ENCODE assay signal across 18 cellular contexts in genomic region chr3:25035511-25035910, GRCh38.
DNase-seq lines count a peak whose midpoint lies in the region.
"Had no signal": no experiment of that assay in that cellular context is flagged by ENCODE, and none has a peak within 500 bp of the region (broad histone marks: within the 10 kb centered on the region; RNA-seq: fewer than 3 reads in every experiment).

No MANE protein-coding gene starts in this region.

- no peaks in the 10 kb centered on the region for H3K4me1 ChIP-seq in trophoblast cell (ENCODE audit: control insufficient read depth in 1 of 2, insufficient read depth in 2 of 2, low read length in 2 of 2)
- no peaks in the 10 kb centered on the region for H3K4me1 ChIP-seq in effector memory CD4-positive, alpha-beta T cell (ENCODE audit: control insufficient read depth, insufficient read depth, low read length, poor library complexity, severe bottlenecking)

- DNase-seq in EL (peak; percentile 41), astrocyte of the hippocampus (ENCODE audit: low read depth, low spot score) (peak; percentile 45), fibroblast of gingiva (ENCODE audit: low read depth) (peak; percentile 5), trophoblast cell (no peak), NCI-H1930 (lab: John Stamatoyannopoulos, UW) (no peak), KG1 (lab: John Stamatoyannopoulos, UW) (no peak), NCI-H1436 (lab: John Stamatoyannopoulos, UW) (no peak)
- no peak for DNase-seq in effector memory CD4-positive, alpha-beta T cell
- DNase-seq: CD8-positive, alpha-beta T cell; DMS53; GOT3; NCI-H187; NCI-H2227 treated with DMSO at 0.1 percent for 48 hours; NCI-H510A treated with DMSO at 0.1 percent for 48 hours; RPMI8226; SHP77 treated with DMSO at 0.1 percent for 48 hours had no signal

- peaks cover 2% of the 10 kb centered on the region for H3K79me1 ChIP-seq in trophoblast cell (ENCODE audit: low read length)

- H4K8ac ChIP-seq in trophoblast cell (ENCODE audit: low read depth, low read length): no peak overlapping the region

- H3K79me2 ChIP-seq in trophoblast cell (ENCODE audit: control insufficient read depth, insufficient read depth, low read length, poor library complexity): no peaks in the 10 kb centered on the region

- no peak overlapping the region for H3K4me3 ChIP-seq in trophoblast cell (ENCODE audit: low read depth, low read length)
- no peak overlapping the region for H3K4me3 ChIP-seq in effector memory CD4-positive, alpha-beta T cell (ENCODE audit: insufficient read depth, low read depth, low read length, poor library complexity, severe bottlenecking)
- H3K4me3 ChIP-seq: A549; BLaER1 treated with 17β-estradiol and CSF1 and Interleukin-3, amounts not matched to agents 10 nM and 100 nM had no signal

- H4K91ac ChIP-seq in trophoblast cell (ENCODE audit: low read depth, low read length): no peak overlapping the region

- no peaks in the 10 kb centered on the region for H3K9me3 ChIP-seq in trophoblast cell (ENCODE audit: insufficient read depth, low read depth, low read length)
- no peaks in the 10 kb centered on the region for H3K9me3 ChIP-seq in effector memory CD4-positive, alpha-beta T cell (ENCODE audit: control insufficient read depth, low read length)
- H3K9me3 ChIP-seq: A549; BLaER1 treated with 17β-estradiol and CSF1 and Interleukin-3, amounts not matched to agents 10 nM and 100 nM had no signal

- H3K14ac ChIP-seq in trophoblast cell (ENCODE audit: low read length): no peak overlapping the region

- no peaks in the 10 kb centered on the region for H3K27me3 ChIP-seq in trophoblast cell (ENCODE audit: insufficient read depth, low read length)
- H3K27me3 ChIP-seq in effector memory CD4-positive, alpha-beta T cell (replicated peaks; ENCODE audit: control insufficient read depth, insufficient read depth, low read length, poor library complexity, severe bottlenecking): no peaks in the 10 kb centered on the region
- H3K27me3 ChIP-seq: BLaER1 treated with 17β-estradiol and CSF1 and Interleukin-3, amounts not matched to agents 10 nM and 100 nM had no signal

- no peak overlapping the region for H4K12ac ChIP-seq in trophoblast cell (ENCODE audit: low read depth, low read length)

- no peak overlapping the region for H2BK5ac ChIP-seq in trophoblast cell (ENCODE audit: low read depth, low read length, poor library complexity)

- no peak overlapping the region for H3K9ac ChIP-seq in trophoblast cell (ENCODE audit: low read length)
- H3K9ac ChIP-seq: BLaER1 treated with 17β-estradiol and CSF1 and Interleukin-3, amounts not matched to agents 10 nM and 100 nM had no signal

- no peaks in the 10 kb centered on the region for H3K36me3 ChIP-seq in trophoblast cell (ENCODE audit: control insufficient read depth in 1 of 2, insufficient read depth in 2 of 2, low read length in 2 of 2)
- no peaks in the 10 kb centered on the region for H3K36me3 ChIP-seq in effector memory CD4-positive, alpha-beta T cell (ENCODE audit: control insufficient read depth, insufficient read depth, low read length)
- H3K36me3 ChIP-seq: BLaER1 treated with 17β-estradiol and CSF1 and Interleukin-3, amounts not matched to agents 10 nM and 100 nM had no signal

- peak overlapping the region; percentile 87 for H2BK12ac ChIP-seq in trophoblast cell (ENCODE audit: low read length)

- H2AFZ ChIP-seq in trophoblast cell (ENCODE audit: insufficient read depth, low read length, poor library complexity): no peak overlapping the region

- H2AK5ac ChIP-seq in trophoblast cell (ENCODE audit: low read length): peak overlapping the region; percentile 95

- H3K4ac ChIP-seq in trophoblast cell (ENCODE audit: low read depth, low read length): no peak overlapping the region

- H3K18ac ChIP-seq in trophoblast cell (ENCODE audit: low read length): peak overlapping the region; percentile 91

- no peak overlapping the region for H2BK120ac ChIP-seq in trophoblast cell (ENCODE audit: insufficient read depth, low read length, poor library complexity)

- H3K4me2 ChIP-seq in trophoblast cell (ENCODE audit: low read length): no peak overlapping the region
- H3K4me2 ChIP-seq: A549; BLaER1 treated with 17β-estradiol and CSF1 and Interleukin-3, amounts not matched to agents 10 nM and 100 nM had no signal

- H3K27ac ChIP-seq in trophoblast cell (ENCODE audit: low read depth, low read length): no peak overlapping the region
- no peak overlapping the region for H3K27ac ChIP-seq in effector memory CD4-positive, alpha-beta T cell (ENCODE audit: insufficient read depth, low read length, poor library complexity, severe bottlenecking)
- H3K27ac ChIP-seq: A549; BLaER1 treated with 17β-estradiol and CSF1 and Interleukin-3, amounts not matched to agents 10 nM and 100 nM had no signal

- H3K23ac ChIP-seq in trophoblast cell (ENCODE audit: low read length): no peak overlapping the region

Comparison
In these comparisons a context has a peak if more than half of its experiments do, and no peak if none do; other contexts are left out.
1. DNase-seq: peak in EL (single experiment), astrocyte of the hippocampus (single experiment) and fibroblast of gingiva (single experiment); none in trophoblast cell (0 of 2), effector memory CD4-positive, alpha-beta T cell (0 of 3), NCI-H1930 (0 of 2), KG1 (single experiment) and NCI-H1436 (single experiment).